In genomic region chr17:55023626-55024025, GRCh38 we compare ENCODE assay signal across 23 cellular contexts.
"Had no signal": no experiment of that assay in that cellular context is flagged by ENCODE, and none has a peak within 500 bp of the region (broad histone marks: within the 10 kb centered on the region; RNA-seq: fewer than 3 reads in every experiment).

No MANE protein-coding gene starts in this region.

- H3K4me1 ChIP-seq: Peyer's patch, SJCRH30 had no signal

- DNase-seq: activated CD4-positive, alpha-beta T cell treated with anti-CD3 and anti-CD28 coated beads for 48 hours; activated CD4-positive, alpha-beta T cell treated with anti-CD3 and anti-CD28 coated beads, Interleukin-2, amount 50 U/mL, for 4 hours; activated CD4-positive, CD25-positive, alpha-beta regulatory T cell treated with anti-CD3 and anti-CD28 coated beads, Interleukin-2, amount 50 U/mL, for 72 hours; activated CD8-positive, alpha-beta memory T cell treated with anti-CD3 and anti-CD28 coated beads, Interleukin-2, amount 50 U/mL, for 48 hours; activated CD8-positive, alpha-beta T cell treated with anti-CD3 and anti-CD28 coated beads, Interleukin-2, amount 10 ng/mL, durations not matched to agents 7 days and 5 days; activated effector memory CD4-positive, alpha-beta T cell treated with Interleukin-2 at 50 U/mL for 16 hours; activated naive CD4-positive, alpha-beta T cell; activated T-cell treated with anti-CD3 and anti-CD28 coated beads, Interleukin-2, amount 50 U/mL, for 1 hour; aorta; Kasumi-1; KBM-7; NCI-H1092; NCI-H1417; NCI-H1930; NCI-H2171; NCI-H2227 treated with DMSO at 0.1 percent for 48 hours; NCI-H69; Peyer's patch; Right ventricle myocardium superior; SJCRH30; SK-N-SH; SW 1271 had no signal

- H3K4me3 ChIP-seq: Peyer's patch, SJCRH30 had no signal

- H3K4me2 ChIP-seq: SK-N-SH had no signal

- H3K9me3 ChIP-seq: Peyer's patch, SJCRH30, SK-N-SH had no signal

- H3K27ac ChIP-seq: Peyer's patch, RWPE1, SJCRH30 had no signal

- H3K36me3 ChIP-seq: Peyer's patch, SJCRH30 had no signal

- ATAC-seq: activated CD8-positive, alpha-beta T cell treated with anti-CD3 and anti-CD28 coated beads, Interleukin-2, amount 10 ng/mL, durations not matched to agents 7 days and 5 days had no signal

- H3K9ac ChIP-seq: SK-N-SH had no signal

- H3K27me3 ChIP-seq: Peyer's patch, SJCRH30 had no signal
